In genomic region chr1:27661412-27662075, GRCh38 we compare ENCODE assay signal across 1 cellular context.
TF ChIP-seq lines count a peak whose summit lies in the region.

No MANE protein-coding gene starts in this region.

TF ChIP-seq in K562, 482 proteins besides CTCF, POLR2A, EP300 and RAD21:
- TF ChIP-seq ZNF436 (CRISPR knock-in tag; IDR thresholded peaks at IDR 0.05), result peak; percentile 53; the same call in 1 of the 2 replicates
- TF ChIP-seq ZBTB11 (CRISPR knock-in tag; IDR thresholded peaks at IDR 0.05), result no peak
- TF ChIP-seq BCOR (IDR thresholded peaks at IDR 0.05), result peak; percentile 57; the same call in 1 of the 2 replicates
- no peak for TF ChIP-seq RNF2 (IDR thresholded peaks at IDR 0.05)
- TF ChIP-seq FOS (IDR thresholded peaks at IDR 0.05; ENCODE audit: extremely low read depth, insufficient read length), result no peak
- peak; percentile 87 for TF ChIP-seq ZFP36 (IDR thresholded peaks at IDR 0.05; ENCODE audit: low read depth, low read length, partially characterized antibody)
- TF ChIP-seq JUN (IDR thresholded peaks at IDR 0.05; ENCODE audit: borderline replicate concordance, low read depth, low read length), result no peak
- TF ChIP-seq JUN (CRISPR knock-in tag; IDR thresholded peaks at IDR 0.05; ENCODE audit: borderline replicate concordance), result no peak
- no peak for TF ChIP-seq SIN3A (IDR thresholded peaks at IDR 0.05; ENCODE audit: borderline replicate concordance in 2 of 2, control insufficient read depth in 1 of 2, low read depth in 2 of 2, low read length in 2 of 2)
- peak; percentile 42 for TF ChIP-seq RBM25 (IDR thresholded peaks at IDR 0.05; ENCODE audit: low read depth, low read length, severe bottlenecking)
- TF ChIP-seq HMGXB4 (CRISPR knock-in tag; IDR thresholded peaks at IDR 0.05), result no peak
- TF ChIP-seq ZBED1 (IDR thresholded peaks at IDR 0.05), result no peak
- TF ChIP-seq ZEB2 (IDR thresholded peaks at IDR 0.05), result no peak
- TF ChIP-seq ESRRB (CRISPR knock-in tag; IDR thresholded peaks at IDR 0.05; ENCODE audit: borderline replicate concordance), result no peak
